ENCODE assay signal across 8 cellular contexts in the genomic region with DNA sequence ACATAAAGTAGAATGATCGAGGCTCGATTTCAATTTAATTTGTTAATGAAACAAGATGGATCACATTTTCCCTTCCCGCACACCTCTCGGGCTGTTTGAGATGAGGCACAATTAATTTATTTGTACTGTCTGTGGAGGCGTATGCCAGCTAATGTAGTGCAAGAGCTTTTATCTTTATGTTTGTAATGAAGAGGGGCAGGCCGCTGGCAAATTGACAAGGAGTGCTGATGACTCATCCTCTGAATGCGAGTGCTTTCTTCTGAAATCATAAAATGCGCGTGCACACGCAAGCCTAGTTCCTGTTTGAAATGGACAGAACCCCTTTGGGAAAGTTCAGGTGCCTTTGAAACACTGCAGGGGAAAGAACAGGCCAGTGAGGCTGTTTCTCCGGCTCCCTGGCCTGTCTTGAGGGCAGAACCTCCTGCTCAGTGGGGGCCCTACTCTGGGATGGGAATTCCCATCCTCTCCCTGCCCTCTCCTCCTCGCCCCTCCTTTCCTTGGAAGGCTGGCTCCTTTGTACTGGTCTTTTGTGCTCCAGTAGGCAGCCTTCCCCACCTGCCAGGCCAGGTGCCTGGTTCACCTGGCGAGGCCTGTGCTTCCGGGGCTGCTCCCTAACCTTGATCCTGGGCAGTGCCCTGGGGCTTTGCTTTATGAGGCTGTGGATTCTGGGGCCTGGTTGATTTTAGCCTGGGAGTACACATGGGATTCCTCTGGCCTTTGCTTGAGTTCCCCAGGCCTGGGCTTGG. TPM values are rescaled to one million over a fixed set of nuclear protein-coding genes. Genes with fewer than 3 reads are reported as not detected.
DNase-seq lines count a peak whose midpoint lies in the region; ATAC-seq and TF ChIP-seq lines count a peak whose summit lies in the region.

No MANE protein-coding gene starts in this region.

- H3K4me1 ChIP-seq in body of pancreas = peaks cover 47% of the 10 kb centered on the region
- peaks cover 3 to 90% (median 48%) of the 10 kb centered on the region in 4 donors for H3K4me1 ChIP-seq in tibial nerve

- TF ChIP-seq CTCF in body of pancreas (IDR thresholded peaks at IDR 0.05) = no peak
- no peak for TF ChIP-seq CTCF in tibial nerve (IDR thresholded peaks at IDR 0.05)
- TF ChIP-seq CTCF in GM13976 (IDR thresholded peaks at IDR 0.05; ENCODE audit: borderline replicate concordance, control extremely low read depth, extremely low read depth, insufficient read depth, missing control alignments) = no peak

- H3K27me3 ChIP-seq in body of pancreas = no peaks in the 10 kb centered on the region
- no peaks in the 10 kb centered on the region for H3K27me3 ChIP-seq in tibial nerve

- peak; percentile 50 for ATAC-seq in body of pancreas
- no peak for ATAC-seq in HG03097 (IDR thresholded peaks at IDR 0.05; ENCODE audit: low FRiP score, unreplicated experiment)

- in situ Hi-C loops in GM13976 (cut with MboI; ENCODE audit: low sequenced_read_pairs, unreplicated experiment) = no loop called here

- H3K4me3 ChIP-seq in body of pancreas (no peak overlapping the region), tibial nerve (no peak overlapping the region)

- 51 to 62% methylated on average over 14 of the region's 14 CpGs for WGBS in body of pancreas, 2 donors
- WGBS in tibial nerve, 2 donors = 43 to 45% methylated on average over 14 of the region's 14 CpGs

- H3K36me3 ChIP-seq in body of pancreas (replicated peaks in 1 of 2; ENCODE audit: insufficient read depth in 1 of 2, low read depth in 2 of 2) (no peaks in the 10 kb centered on the region), tibial nerve (no peaks in the 10 kb centered on the region)

- TF ChIP-seq EP300 in tibial nerve (IDR thresholded peaks at IDR 0.05) = peak; percentile 12 to 77

- DNase-seq in ELF-1 (ENCODE audit: low read depth, low spot score) (peak; percentile 93), NCI-H2081 treated with DMSO at 0.1 percent for 48 hours (lab: John Stamatoyannopoulos, UW) (peak; percentile 84), body of pancreas (peak; percentile 63 to 80 (median 78)), islet precursor cell (peak; percentile 92), tibial nerve (ENCODE audit: low spot score in 2 of 2) (peak; percentile 66 to 89), GM13976 (ENCODE audit: low spot score) (no peak)
- DNase-seq in activated CD4-positive, CD25-positive, alpha-beta regulatory T cell treated with anti-CD3 and anti-CD28 coated beads, Interleukin-2, amount 50 U/mL, for 72 hours = no peak

- intact Hi-C loops in body of pancreas (cut with DNase I) = no loop called here

- H3K9me3 ChIP-seq in body of pancreas (no peaks in the 10 kb centered on the region), tibial nerve (no peaks in the 10 kb centered on the region)

- TF ChIP-seq POLR2A in body of pancreas (IDR thresholded peaks at IDR 0.05) (no peak), tibial nerve (IDR thresholded peaks at IDR 0.05) (no peak)

- H3K27ac ChIP-seq in body of pancreas (peak overlapping the region; percentile 54 to 77 (median 74)), tibial nerve (peak overlapping the region in 3 of 4 donors; percentile 41 to 84 (median 77))

RNA-seq across cellular contexts. Expression of a gene that starts 50.3 kb away (rescaled TPM):
- total RNA-seq in body of pancreas (10 to 100 TPM; 36.9 to 55.0 TPM), tibial nerve (100 to 1,000 TPM; 127 to 165 (median 140) TPM)

Comparison
In these comparisons a context has a peak if more than half of its experiments do, and no peak if none do; other contexts are left out.
1. DNase-seq: peak in ELF-1 (single experiment), NCI-H2081 treated with DMSO at 0.1 percent for 48 hours (single experiment), body of pancreas (4 of 4), islet precursor cell (single experiment) and tibial nerve (2 of 2); none in activated CD4-positive, CD25-positive, alpha-beta regulatory T cell treated with anti-CD3 and anti-CD28 coated beads, Interleukin-2, amount 50 U/mL, for 72 hours (single experiment) and GM13976 (single experiment).